In the genomic region with DNA sequence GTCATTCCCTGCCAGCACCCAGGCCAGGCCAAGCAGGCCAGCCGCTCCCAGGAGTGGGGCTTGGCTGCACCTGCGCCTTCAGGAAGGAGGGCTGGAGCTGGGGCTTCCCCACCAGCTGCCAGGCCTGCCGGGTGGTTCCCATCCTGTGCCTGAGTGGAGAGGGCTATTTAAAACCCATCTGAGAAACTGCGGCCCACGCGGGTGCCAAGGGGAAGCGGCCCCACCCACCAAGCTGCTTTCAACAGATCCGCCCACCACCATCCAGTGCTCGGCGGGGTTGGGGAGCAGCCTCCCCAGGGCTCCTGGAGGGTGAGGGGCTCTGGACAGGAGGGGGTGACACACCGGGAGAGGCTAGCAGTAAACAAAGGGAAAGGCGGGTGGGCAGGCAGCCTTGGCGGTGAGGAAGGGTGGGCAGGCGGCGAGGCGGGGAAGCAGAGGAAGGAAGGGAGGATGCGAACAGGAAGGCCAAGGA, we compare ENCODE assay signal across 11 cellular contexts. TPM values are rescaled to one million over a fixed set of nuclear protein-coding genes. Genes with fewer than 3 reads are reported as not detected.
A peak's percentile ranks its signal among the peaks of the same experiment; 100 is the strongest.
DNase-seq lines count a peak whose midpoint lies in the region; ATAC-seq and TF ChIP-seq lines count a peak whose summit lies in the region.
"Had no signal": no experiment of that assay in that cellular context is flagged by ENCODE, and none has a peak within 500 bp of the region (broad histone marks: within the 10 kb centered on the region; RNA-seq: fewer than 3 reads in every experiment).

No MANE protein-coding gene starts in this region.

- in situ Hi-C loops in IMR-90 (cut with MboI; ENCODE audit: low sequenced_read_pairs), result no loop called here

- dilution Hi-C loops in IMR-90 (cut with HindIII; ENCODE audit: low sequenced_read_pairs, unreplicated experiment), result no loop called here

- no peak overlapping the region for H2BK120ac ChIP-seq in IMR-90 (ENCODE audit: low read depth, low read length)

- no peak overlapping the region for H3K14ac ChIP-seq in IMR-90 (replicated peaks; ENCODE audit: low read depth, low read length)

- TF ChIP-seq CTCF in IMR-90 (conservative IDR thresholded peaks at IDR 0.05; ENCODE audit: low read depth, low read length) (no peak), GM20000 (IDR thresholded peaks at IDR 0.05; ENCODE audit: extremely low read depth, missing control alignments) (no peak)

- no peak for TF ChIP-seq RAD21 in IMR-90 (IDR thresholded peaks at IDR 0.05; ENCODE audit: low read length)

- no peak overlapping the region for H3K56ac ChIP-seq in IMR-90 (ENCODE audit: extremely low read depth, insufficient read depth, low read length)

- no peaks in the 10 kb centered on the region for H3K27me3 ChIP-seq in IMR-90 (ENCODE audit: control insufficient read depth, insufficient read depth, low read length)

- no TSS peak for BruUV-seq in IMR-90 (replicated peaks; lab: Mats Ljungman, UMichigan)

- no peak overlapping the region for H3K4me2 ChIP-seq in IMR-90 (ENCODE audit: low read depth, low read length)
- H3K4me2 ChIP-seq: KMS-11 had no signal

- H2AFZ ChIP-seq in IMR-90 (replicated peaks; ENCODE audit: low read length, poor library complexity), result no peak overlapping the region

- no peaks in the 10 kb centered on the region; the same call in none of the 2 replicates for H4K20me1 ChIP-seq in IMR-90 (ENCODE audit: insufficient read depth, low read length)

- H2BK15ac ChIP-seq in IMR-90 (ENCODE audit: low read depth, low read length), result no peak overlapping the region

- no peak overlapping the region for H2BK20ac ChIP-seq in IMR-90 (ENCODE audit: low read depth, low read length)

- POLR2A ChIA-PET in IMR-90 (lab: Charles Lee; ENCODE audit: unreplicated experiment), result interaction anchor here (1.5 kb wide), 1 partner anchor 11 kb away, joined by 6 read pairs; no protein-coding TSS in a partner anchor

- no peak for DNase-seq in IMR-90
- DNase-seq in UCSD-AML1 (lab: John Stamatoyannopoulos, UW; ENCODE audit: unreplicated experiment), result peak; percentile 71
- peak; percentile 28 for DNase-seq in kidney tubule cell (ENCODE audit: low spot score)
- DNase-seq in superior temporal gyrus (ENCODE audit: extremely low spot score), result peak; percentile 27
- DNase-seq in GM20000 (ENCODE audit: low spot score), result no peak
- no peak for DNase-seq in NCI-H524 (lab: John Stamatoyannopoulos, UW)
- no peak for DNase-seq in stimulated activated naive CD4-positive, alpha-beta T cell (lab: John Stamatoyannopoulos, UW)
- DNase-seq: NCI-H1694, retina had no signal

- H3K9ac ChIP-seq in IMR-90 (ENCODE audit: low read depth, low read length), result no peak overlapping the region
- H3K9ac ChIP-seq: KMS-11 had no signal

- no peaks in the 10 kb centered on the region for H3K9me3 ChIP-seq in IMR-90 (ENCODE audit: control insufficient read depth, insufficient read depth, low read length)

- H2BK5ac ChIP-seq in IMR-90 (ENCODE audit: low read depth, low read length, poor library complexity, severe bottlenecking), result no peak overlapping the region

- no peak overlapping the region for H3K4ac ChIP-seq in IMR-90 (ENCODE audit: low read depth, low read length)

- no peak overlapping the region for H3K27ac ChIP-seq in IMR-90 (ENCODE audit: insufficient read depth, low read length)
- H3K27ac ChIP-seq: KMS-11 had no signal

- peaks cover 7% of the 10 kb centered on the region; the same call in 1 of the 2 replicates for H3K36me3 ChIP-seq in IMR-90 (ENCODE audit: control insufficient read depth, insufficient read depth, low read length)

- peaks cover 32% of the 10 kb centered on the region for H3K4me1 ChIP-seq in IMR-90 (ENCODE audit: control insufficient read depth, insufficient read depth, low read length)

- intact Hi-C loops in IMR-90 (cut with micrococcal nuclease), result no loop called here

- TF ChIP-seq POLR2A in IMR-90 (IDR thresholded peaks at IDR 0.05; ENCODE audit: low read depth, low read length), result no peak

- no peak overlapping the region for H2AK5ac ChIP-seq in IMR-90 (ENCODE audit: low read depth, low read length)

- no peak overlapping the region for H3K23ac ChIP-seq in IMR-90 (ENCODE audit: low read depth, low read length)

- H3K4me3 ChIP-seq in IMR-90 (ENCODE audit: insufficient read depth, low read depth, low read length), result no peak overlapping the region

- WGBS in IMR-90 (ENCODE audit: extremely low coverage in 2 of 2, insufficient read length in 1 of 2), 2 experiments, result 91% methylated on average over 10 of the region's 17 CpGs; no CpG with 5 or more reads in 1 of the 2 experiments

- H2AK9ac ChIP-seq in IMR-90 (replicated peaks; ENCODE audit: low read depth, low read length, poor library complexity), result peak overlapping the region; percentile 36

- no peak for ATAC-seq in IMR-90 (ENCODE audit: low read depth)

- H3K9me1 ChIP-seq in IMR-90 (ENCODE audit: insufficient read depth, low read length), result peaks cover 14% of the 10 kb centered on the region

- H4K5ac ChIP-seq in IMR-90 (ENCODE audit: low read depth, low read length), result no peak overlapping the region

- no peak overlapping the region for H4K8ac ChIP-seq in IMR-90 (ENCODE audit: low read depth in 2 of 2, low read length in 2 of 2)

- no peak overlapping the region for H4K91ac ChIP-seq in IMR-90 (ENCODE audit: insufficient read depth, low read depth, low read length)

- no peak overlapping the region for H3K18ac ChIP-seq in IMR-90 (ENCODE audit: low read depth, low read length)

- CTCF ChIA-PET in IMR-90 (lab: Yijun Ruan, JAX), result no interaction called here

- peaks cover 20 to 45% of the 10 kb centered on the region in 2 experiments for H3K79me1 ChIP-seq in IMR-90 (ENCODE audit: low read depth in 1 of 2, low read length in 2 of 2)

TF ChIP-seq in IMR-90, 13 proteins besides CTCF, POLR2A, EP300 and RAD21:
- TF ChIP-seq RCOR1 (IDR thresholded peaks at IDR 0.05; ENCODE audit: insufficient replicate concordance, low read length) (no peak), MAFK (IDR thresholded peaks at IDR 0.05; ENCODE audit: low read depth, low read length) (no peak), MXI1 (IDR thresholded peaks at IDR 0.05; ENCODE audit: borderline replicate concordance, low read depth, low read length) (no peak), SMC3 (IDR thresholded peaks at IDR 0.05; ENCODE audit: low read depth, low read length) (no peak), NFE2L2 (IDR thresholded peaks at IDR 0.05; ENCODE audit: low read depth, low read length) (no peak), FOS (IDR thresholded peaks at IDR 0.05; ENCODE audit: low read depth, low read length) (no peak), MAZ (IDR thresholded peaks at IDR 0.05; ENCODE audit: borderline replicate concordance, low read depth, low read length) (no peak), CHD1 (IDR thresholded peaks at IDR 0.05; ENCODE audit: low read depth, low read length) (no peak), RFX5 (IDR thresholded peaks at IDR 0.05; ENCODE audit: low read depth, low read length) (no peak), BHLHE40 (IDR thresholded peaks at IDR 0.05; ENCODE audit: low read depth, low read length) (no peak), CEBPB (IDR thresholded peaks at IDR 0.05; ENCODE audit: low read depth, low read length) (no peak)
- TF ChIP-seq, protein P1, sequence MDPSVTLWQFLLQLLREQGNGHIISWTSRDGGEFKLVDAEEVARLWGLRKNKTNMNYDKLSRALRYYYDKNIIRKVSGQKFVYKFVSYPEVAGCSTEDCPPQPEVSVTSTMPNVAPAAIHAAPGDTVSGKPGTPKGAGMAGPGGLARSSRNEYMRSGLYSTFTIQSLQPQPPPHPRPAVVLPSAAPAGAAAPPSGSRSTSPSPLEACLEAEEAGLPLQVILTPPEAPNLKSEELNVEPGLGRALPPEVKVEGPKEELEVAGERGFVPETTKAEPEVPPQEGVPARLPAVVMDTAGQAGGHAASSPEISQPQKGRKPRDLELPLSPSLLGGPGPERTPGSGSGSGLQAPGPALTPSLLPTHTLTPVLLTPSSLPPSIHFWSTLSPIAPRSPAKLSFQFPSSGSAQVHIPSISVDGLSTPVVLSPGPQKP (IDR thresholded peaks at IDR 0.05; ENCODE audit: borderline replicate concordance, low read depth, low read length), result no peak
- TF ChIP-seq, protein P2, sequence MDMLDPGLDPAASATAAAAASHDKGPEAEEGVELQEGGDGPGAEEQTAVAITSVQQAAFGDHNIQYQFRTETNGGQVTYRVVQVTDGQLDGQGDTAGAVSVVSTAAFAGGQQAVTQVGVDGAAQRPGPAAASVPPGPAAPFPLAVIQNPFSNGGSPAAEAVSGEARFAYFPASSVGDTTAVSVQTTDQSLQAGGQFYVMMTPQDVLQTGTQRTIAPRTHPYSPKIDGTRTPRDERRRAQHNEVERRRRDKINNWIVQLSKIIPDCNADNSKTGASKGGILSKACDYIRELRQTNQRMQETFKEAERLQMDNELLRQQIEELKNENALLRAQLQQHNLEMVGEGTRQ (IDR thresholded peaks at IDR 0.05; ENCODE audit: low read depth, low read length), result no peak

RNA-seq across cellular contexts. Expression of gene NTHL1, which starts 3.6 kb away (rescaled TPM):
- 22.8 and 28.1 TPM in 2 replicates for total RNA-seq in IMR-90 (2012; rRNA removed)
- 28.0 and 33.3 TPM in 2 replicates for polyA plus RNA-seq in IMR-90 (2012; rRNA removed)
- 46.3 and 54.8 TPM in 2 replicates for polyA plus RNA-seq in IMR-90 (2012; cell fraction: cytosol; rRNA removed)
- polyA plus RNA-seq in IMR-90 (2012; cell fraction: nucleus; rRNA removed; ENCODE audit: low replicate concordance), result 20.6 and 53.2 TPM in 2 replicates

RNA-seq across cellular contexts. Expression of gene TSC2, which starts 3.8 kb away (rescaled TPM):
- total RNA-seq in IMR-90 (2012; rRNA removed), result 22.8 and 31.4 TPM in 2 replicates
- 88.6 and 95.9 TPM in 2 replicates for polyA plus RNA-seq in IMR-90 (2012; rRNA removed)
- polyA plus RNA-seq in IMR-90 (2012; cell fraction: cytosol; rRNA removed), result 51.7 and 66.3 TPM in 2 replicates
- polyA plus RNA-seq in IMR-90 (2012; cell fraction: nucleus; rRNA removed; ENCODE audit: low replicate concordance), result 202 and 503 TPM in 2 replicates

RNA-seq across cellular contexts. Expression of gene NHERF2, which starts 17.3 kb away (rescaled TPM):
- total RNA-seq in IMR-90 (2012; rRNA removed), result 18.6 and 20.8 TPM in 2 replicates
- polyA plus RNA-seq in IMR-90 (2012; rRNA removed), result 77.8 and 96.6 TPM in 2 replicates
- polyA plus RNA-seq in IMR-90 (2012; cell fraction: cytosol; rRNA removed), result 98.1 and 126 TPM in 2 replicates
- polyA plus RNA-seq in IMR-90 (2012; cell fraction: nucleus; rRNA removed; ENCODE audit: low replicate concordance), result 54.5 and 134 TPM in 2 replicates

RNA-seq across cellular contexts. Expression of gene NPW, which starts 24.4 kb away (rescaled TPM):
- 0.18 TPM in 1 of 2 replicates, not detected in the other for total RNA-seq in IMR-90 (2012; rRNA removed)
- 2.0 and 3.7 TPM in 2 replicates for polyA plus RNA-seq in IMR-90 (2012; rRNA removed)
- 6.1 and 9.0 TPM in 2 replicates for polyA plus RNA-seq in IMR-90 (2012; cell fraction: cytosol; rRNA removed)
- polyA plus RNA-seq in IMR-90 (2012; cell fraction: nucleus; rRNA removed; ENCODE audit: low replicate concordance), result 2.5 and 7.1 TPM in 2 replicates
- total RNA-seq: subcutaneous adipose tissue had no signal

RNA-seq across cellular contexts. Expression of gene ZNF598, which starts 34.4 kb away (rescaled TPM):
- 3.4 and 4.4 TPM in 2 replicates for total RNA-seq in IMR-90 (2012; rRNA removed)
- 36.4 and 40.6 TPM in 2 replicates for polyA plus RNA-seq in IMR-90 (2012; rRNA removed)
- 23.6 and 37.3 TPM in 2 replicates for polyA plus RNA-seq in IMR-90 (2012; cell fraction: cytosol; rRNA removed)
- polyA plus RNA-seq in IMR-90 (2012; cell fraction: nucleus; rRNA removed; ENCODE audit: low replicate concordance), result 98.8 and 225 TPM in 2 replicates

Comparison
In these comparisons a context has a peak if more than half of its experiments do, and no peak if none do; other contexts are left out.
1. DNase-seq: peak in UCSD-AML1 (single experiment), kidney tubule cell (single experiment) and superior temporal gyrus (single experiment); none in IMR-90 (single experiment), GM20000 (single experiment), NCI-H524 (0 of 2) and stimulated activated naive CD4-positive, alpha-beta T cell (0 of 6).